In the genomic region with DNA sequence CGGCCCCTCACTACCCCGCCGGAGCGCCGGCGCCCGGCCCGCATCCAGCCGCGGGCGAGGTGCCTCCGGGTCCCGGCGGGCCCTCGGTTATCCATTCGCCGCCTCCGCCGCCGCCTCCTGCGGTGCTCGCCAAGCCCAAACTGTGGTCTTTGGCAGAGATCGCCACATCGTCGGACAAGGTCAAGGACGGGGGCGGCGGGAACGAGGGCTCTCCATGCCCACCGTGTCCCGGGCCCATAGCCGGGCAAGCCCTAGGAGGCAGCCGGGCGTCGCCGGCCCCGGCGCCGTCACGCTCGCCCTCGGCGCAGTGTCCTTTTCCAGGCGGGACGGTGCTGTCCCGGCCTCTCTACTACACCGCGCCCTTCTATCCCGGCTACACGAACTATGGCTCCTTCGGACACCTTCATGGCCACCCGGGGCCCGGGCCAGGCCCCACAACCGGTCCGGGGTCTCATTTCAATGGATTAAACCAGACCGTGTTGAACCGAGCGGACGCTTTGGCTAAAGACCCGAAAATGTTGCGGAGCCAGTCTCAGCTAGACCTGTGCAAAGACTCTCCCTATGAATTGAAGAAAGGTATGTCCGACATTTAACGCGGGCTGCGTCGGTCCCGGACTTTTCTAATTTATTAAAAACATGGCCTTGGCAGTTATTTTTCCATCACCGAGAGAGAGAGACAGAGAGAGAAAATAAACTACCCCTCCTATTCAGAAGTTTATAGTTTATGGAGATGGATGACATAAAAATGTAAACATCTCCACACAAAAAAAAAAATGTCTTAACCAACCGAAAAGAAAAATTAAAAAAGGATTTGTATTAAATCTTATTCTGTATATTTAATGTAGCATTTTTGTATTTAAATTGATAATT, we compare ENCODE assay signal across 1 cellular context.
TF ChIP-seq lines count a peak whose summit lies in the region.

No MANE protein-coding gene starts in this region.

TF ChIP-seq in H1, 55 proteins besides CTCF, POLR2A, EP300 and RAD21 (continued from another document):
- TF ChIP-seq HDAC6 (IDR thresholded peaks at IDR 0.05; ENCODE audit: low read depth, low read length): no peak
- peak; percentile 35 for TF ChIP-seq KDM4A (IDR thresholded peaks at IDR 0.05; ENCODE audit: low read depth, low read length, severe bottlenecking)
TF ChIP-seq in H1: peak in this region for 2.
